ENCODE assay signal across 2 cellular contexts in the genomic region with DNA sequence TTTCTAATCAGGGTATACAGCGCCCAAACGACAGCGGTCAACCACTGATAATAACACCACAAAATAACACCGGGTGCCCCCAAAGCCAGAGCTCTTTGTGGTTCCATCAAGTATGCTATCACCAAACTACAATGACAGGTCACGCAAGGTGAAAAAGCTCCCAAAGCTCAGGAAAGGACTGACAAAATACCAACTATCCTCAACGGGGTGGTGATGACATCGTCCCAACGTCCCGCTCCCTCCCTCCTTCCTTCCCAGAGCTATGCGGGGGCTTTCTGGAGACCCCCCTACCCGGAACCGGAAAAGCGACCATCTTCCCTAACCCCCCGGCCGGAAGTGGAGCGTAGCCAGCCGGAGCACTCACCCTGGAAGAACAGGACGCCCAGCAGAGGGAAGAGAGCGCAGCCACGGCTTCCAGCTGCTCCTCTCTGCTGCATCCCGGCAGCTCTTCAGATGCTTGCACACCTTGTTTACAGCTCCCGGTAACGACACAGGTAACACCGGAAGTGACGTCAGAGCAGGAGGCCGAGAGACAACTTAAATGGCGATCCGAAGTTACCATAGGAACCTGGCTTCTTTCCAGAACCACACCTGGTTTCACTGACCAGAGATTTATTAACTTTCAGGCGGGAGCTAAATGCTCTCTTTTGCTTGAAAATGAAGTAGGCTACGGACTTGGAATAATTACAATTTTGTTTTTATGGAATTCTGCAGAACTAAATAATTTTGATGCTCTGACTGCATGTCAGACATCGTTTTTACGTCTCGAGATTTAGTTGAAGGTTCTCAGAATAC.
TF ChIP-seq lines count a peak whose summit lies in the region.

A gene with protein sequence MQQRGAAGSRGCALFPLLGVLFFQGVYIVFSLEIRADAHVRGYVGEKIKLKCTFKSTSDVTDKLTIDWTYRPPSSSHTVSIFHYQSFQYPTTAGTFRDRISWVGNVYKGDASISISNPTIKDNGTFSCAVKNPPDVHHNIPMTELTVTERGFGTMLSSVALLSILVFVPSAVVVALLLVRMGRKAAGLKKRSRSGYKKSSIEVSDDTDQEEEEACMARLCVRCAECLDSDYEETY (minus strand): TSS at position 508 of the 795 bp plus-strand sequence. CDS start 71 bp downstream, at position 437.

TF ChIP-seq in HEK293, 187 proteins besides CTCF, POLR2A, EP300 and RAD21 (continued from another document and continues in another):
- TF ChIP-seq, protein P1, sequence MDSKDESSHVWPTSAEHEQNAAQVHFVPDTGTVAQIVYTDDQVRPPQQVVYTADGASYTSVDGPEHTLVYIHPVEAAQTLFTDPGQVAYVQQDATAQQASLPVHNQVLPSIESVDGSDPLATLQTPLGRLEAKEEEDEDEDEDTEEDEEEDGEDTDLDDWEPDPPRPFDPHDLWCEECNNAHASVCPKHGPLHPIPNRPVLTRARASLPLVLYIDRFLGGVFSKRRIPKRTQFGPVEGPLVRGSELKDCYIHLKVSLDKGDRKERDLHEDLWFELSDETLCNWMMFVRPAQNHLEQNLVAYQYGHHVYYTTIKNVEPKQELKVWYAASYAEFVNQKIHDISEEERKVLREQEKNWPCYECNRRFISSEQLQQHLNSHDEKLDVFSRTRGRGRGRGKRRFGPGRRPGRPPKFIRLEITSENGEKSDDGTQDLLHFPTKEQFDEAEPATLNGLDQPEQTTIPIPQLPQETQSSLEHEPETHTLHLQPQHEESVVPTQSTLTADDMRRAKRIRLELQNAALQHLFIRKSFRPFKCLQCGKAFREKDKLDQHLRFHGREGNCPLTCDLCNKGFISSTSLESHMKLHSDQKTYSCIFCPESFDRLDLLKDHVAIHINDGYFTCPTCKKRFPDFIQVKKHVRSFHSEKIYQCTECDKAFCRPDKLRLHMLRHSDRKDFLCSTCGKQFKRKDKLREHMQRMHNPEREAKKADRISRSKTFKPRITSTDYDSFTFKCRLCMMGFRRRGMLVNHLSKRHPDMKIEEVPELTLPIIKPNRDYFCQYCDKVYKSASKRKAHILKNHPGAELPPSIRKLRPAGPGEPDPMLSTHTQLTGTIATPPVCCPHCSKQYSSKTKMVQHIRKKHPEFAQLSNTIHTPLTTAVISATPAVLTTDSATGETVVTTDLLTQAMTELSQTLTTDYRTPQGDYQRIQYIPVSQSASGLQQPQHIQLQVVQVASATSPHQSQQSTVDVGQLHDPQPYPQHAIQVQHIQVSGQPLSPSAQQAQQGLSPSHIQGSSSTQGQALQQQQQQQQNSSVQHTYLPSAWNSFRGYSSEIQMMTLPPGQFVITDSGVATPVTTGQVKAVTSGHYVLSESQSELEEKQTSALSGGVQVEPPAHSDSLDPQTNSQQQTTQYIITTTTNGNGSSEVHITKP (tag by site-specific recombination; IDR thresholded peaks at IDR 0.05), result peak; percentile 31; the same call in 1 of the 2 replicates
- peak; percentile 88 for TF ChIP-seq GLIS2 (tag by site-specific recombination; IDR thresholded peaks at IDR 0.05)
- peak; percentile 19; the same call in 1 of the 2 replicates for TF ChIP-seq GLIS1 (tag by site-specific recombination; IDR thresholded peaks at IDR 0.05)
- TF ChIP-seq, protein P2, sequence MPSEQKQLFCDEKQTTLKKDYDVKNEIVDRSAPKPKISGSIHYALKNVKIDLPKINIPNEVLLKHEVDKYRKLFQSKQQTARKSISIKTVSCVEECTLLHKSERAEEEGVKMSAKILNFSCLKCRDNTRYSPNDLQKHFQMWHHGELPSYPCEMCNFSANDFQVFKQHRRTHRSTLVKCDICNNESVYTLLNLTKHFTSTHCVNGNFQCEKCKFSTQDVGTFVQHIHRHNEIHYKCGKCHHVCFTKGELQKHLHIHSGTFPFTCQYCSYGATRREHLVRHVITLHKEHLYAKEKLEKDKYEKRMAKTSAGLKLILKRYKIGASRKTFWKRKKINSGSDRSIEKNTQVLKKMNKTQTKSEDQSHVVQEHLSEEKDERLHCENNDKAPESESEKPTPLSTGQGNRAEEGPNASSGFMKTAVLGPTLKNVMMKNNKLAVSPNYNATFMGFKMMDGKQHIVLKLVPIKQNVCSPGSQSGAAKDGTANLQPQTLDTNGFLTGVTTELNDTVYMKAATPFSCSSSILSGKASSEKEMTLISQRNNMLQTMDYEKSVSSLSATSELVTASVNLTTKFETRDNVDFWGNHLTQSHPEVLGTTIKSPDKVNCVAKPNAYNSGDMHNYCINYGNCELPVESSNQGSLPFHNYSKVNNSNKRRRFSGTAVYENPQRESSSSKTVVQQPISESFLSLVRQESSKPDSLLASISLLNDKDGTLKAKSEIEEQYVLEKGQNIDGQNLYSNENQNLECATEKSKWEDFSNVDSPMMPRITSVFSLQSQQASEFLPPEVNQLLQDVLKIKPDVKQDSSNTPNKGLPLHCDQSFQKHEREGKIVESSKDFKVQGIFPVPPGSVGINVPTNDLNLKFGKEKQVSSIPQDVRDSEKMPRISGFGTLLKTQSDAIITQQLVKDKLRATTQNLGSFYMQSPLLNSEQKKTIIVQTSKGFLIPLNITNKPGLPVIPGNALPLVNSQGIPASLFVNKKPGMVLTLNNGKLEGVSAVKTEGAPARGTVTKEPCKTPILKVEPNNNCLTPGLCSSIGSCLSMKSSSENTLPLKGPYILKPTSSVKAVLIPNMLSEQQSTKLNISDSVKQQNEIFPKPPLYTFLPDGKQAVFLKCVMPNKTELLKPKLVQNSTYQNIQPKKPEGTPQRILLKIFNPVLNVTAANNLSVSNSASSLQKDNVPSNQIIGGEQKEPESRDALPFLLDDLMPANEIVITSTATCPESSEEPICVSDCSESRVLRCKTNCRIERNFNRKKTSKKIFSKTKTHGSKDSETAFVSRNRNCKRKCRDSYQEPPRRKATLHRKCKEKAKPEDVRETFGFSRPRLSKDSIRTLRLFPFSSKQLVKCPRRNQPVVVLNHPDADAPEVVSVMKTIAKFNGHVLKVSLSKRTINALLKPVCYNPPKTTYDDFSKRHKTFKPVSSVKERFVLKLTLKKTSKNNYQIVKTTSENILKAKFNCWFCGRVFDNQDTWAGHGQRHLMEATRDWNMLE (tag by site-specific recombination; conservative IDR thresholded peaks at IDR 0.05; ENCODE audit: low read depth), result peak; percentile 100
- TF ChIP-seq MZF1 (tag by site-specific recombination; IDR thresholded peaks at IDR 0.05; ENCODE audit: borderline replicate concordance), result no peak
- TF ChIP-seq ZNF549 (tag by site-specific recombination; IDR thresholded peaks at IDR 0.05), result no peak
- TF ChIP-seq ZNF16 (tag by site-specific recombination; IDR thresholded peaks at IDR 0.05; ENCODE audit: low read depth), result no peak
- peak; percentile 71; the same call in 1 of the 2 replicates for TF ChIP-seq ZNF394 (tag by site-specific recombination; IDR thresholded peaks at IDR 0.05; ENCODE audit: borderline replicate concordance)
- peak; percentile 13; the same call in 1 of the 2 replicates for TF ChIP-seq ZNF660 (tag by site-specific recombination; IDR thresholded peaks at IDR 0.05)
- no peak for TF ChIP-seq ZNF174 (tag by site-specific recombination; IDR thresholded peaks at IDR 0.05)
- no peak for TF ChIP-seq ZNF530 (tag by site-specific recombination; IDR thresholded peaks at IDR 0.05; ENCODE audit: low read depth)
- TF ChIP-seq ZNF155 (tag by site-specific recombination; IDR thresholded peaks at IDR 0.05), result no peak
- no peak for TF ChIP-seq WT1 (tag by site-specific recombination; IDR thresholded peaks at IDR 0.05)
- TF ChIP-seq ZEB2 (tag by site-specific recombination; IDR thresholded peaks at IDR 0.05), result peak; percentile 99
- peak; percentile 59; the same call in 1 of the 2 replicates for TF ChIP-seq ZNF2 (tag by site-specific recombination; IDR thresholded peaks at IDR 0.05)
- no peak for TF ChIP-seq ZNF558 (tag by site-specific recombination; IDR thresholded peaks at IDR 0.05)
- no peak for TF ChIP-seq ZIC2 (tag by site-specific recombination; IDR thresholded peaks at IDR 0.05)
- no peak for TF ChIP-seq ZNF555 (tag by site-specific recombination; conservative IDR thresholded peaks at IDR 0.05)
- peak; percentile 21; the same call in 1 of the 2 replicates for TF ChIP-seq ZNF843 (tag by site-specific recombination; IDR thresholded peaks at IDR 0.05)
- TF ChIP-seq ZNF341 (tag by site-specific recombination; IDR thresholded peaks at IDR 0.05; ENCODE audit: low read depth), result peak; percentile 75
- no peak for TF ChIP-seq ZNF501 (tag by site-specific recombination; IDR thresholded peaks at IDR 0.05)

TF ChIP-seq in SK-N-SH treated with all-trans-retinoic acid at 6 μM for 48 hours, 23 proteins besides CTCF, POLR2A, EP300 and RAD21 (continued from another document):
- TF ChIP-seq, protein P3, sequence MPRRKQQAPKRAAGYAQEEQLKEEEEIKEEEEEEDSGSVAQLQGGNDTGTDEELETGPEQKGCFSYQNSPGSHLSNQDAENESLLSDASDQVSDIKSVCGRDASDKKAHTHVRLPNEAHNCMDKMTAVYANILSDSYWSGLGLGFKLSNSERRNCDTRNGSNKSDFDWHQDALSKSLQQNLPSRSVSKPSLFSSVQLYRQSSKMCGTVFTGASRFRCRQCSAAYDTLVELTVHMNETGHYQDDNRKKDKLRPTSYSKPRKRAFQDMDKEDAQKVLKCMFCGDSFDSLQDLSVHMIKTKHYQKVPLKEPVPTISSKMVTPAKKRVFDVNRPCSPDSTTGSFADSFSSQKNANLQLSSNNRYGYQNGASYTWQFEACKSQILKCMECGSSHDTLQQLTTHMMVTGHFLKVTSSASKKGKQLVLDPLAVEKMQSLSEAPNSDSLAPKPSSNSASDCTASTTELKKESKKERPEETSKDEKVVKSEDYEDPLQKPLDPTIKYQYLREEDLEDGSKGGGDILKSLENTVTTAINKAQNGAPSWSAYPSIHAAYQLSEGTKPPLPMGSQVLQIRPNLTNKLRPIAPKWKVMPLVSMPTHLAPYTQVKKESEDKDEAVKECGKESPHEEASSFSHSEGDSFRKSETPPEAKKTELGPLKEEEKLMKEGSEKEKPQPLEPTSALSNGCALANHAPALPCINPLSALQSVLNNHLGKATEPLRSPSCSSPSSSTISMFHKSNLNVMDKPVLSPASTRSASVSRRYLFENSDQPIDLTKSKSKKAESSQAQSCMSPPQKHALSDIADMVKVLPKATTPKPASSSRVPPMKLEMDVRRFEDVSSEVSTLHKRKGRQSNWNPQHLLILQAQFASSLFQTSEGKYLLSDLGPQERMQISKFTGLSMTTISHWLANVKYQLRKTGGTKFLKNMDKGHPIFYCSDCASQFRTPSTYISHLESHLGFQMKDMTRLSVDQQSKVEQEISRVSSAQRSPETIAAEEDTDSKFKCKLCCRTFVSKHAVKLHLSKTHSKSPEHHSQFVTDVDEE (CRISPR knock-in tag; IDR thresholded peaks at IDR 0.05), result peak; percentile 95
- TF ChIP-seq TCF4 (CRISPR knock-in tag; IDR thresholded peaks at IDR 0.05; ENCODE audit: borderline replicate concordance) (no peak), ZNF70 (CRISPR knock-in tag; IDR thresholded peaks at IDR 0.05) (peak; percentile 58), ZFP3 (CRISPR knock-in tag; IDR thresholded peaks at IDR 0.05) (peak; percentile 86), GLIS3 (CRISPR knock-in tag; IDR thresholded peaks at IDR 0.05) (no peak), OSR1 (CRISPR knock-in tag; IDR thresholded peaks at IDR 0.05) (peak; percentile 81; the same call in 1 of the 2 replicates), TOX (CRISPR knock-in tag; IDR thresholded peaks at IDR 0.05; ENCODE audit: borderline replicate concordance) (no peak), RARB (CRISPR knock-in tag; IDR thresholded peaks at IDR 0.05) (no peak), PPARA (CRISPR knock-in tag; IDR thresholded peaks at IDR 0.05; ENCODE audit: borderline replicate concordance) (no peak; the same call in 1 of the 2 replicates), ARNTL (CRISPR knock-in tag; IDR thresholded peaks at IDR 0.05; ENCODE audit: borderline replicate concordance, low read depth) (no peak), ISL1 (CRISPR knock-in tag; IDR thresholded peaks at IDR 0.05) (peak; percentile 63), ZNF8 (CRISPR knock-in tag; IDR thresholded peaks at IDR 0.05) (peak; percentile 70)
- TF ChIP-seq, protein P4, sequence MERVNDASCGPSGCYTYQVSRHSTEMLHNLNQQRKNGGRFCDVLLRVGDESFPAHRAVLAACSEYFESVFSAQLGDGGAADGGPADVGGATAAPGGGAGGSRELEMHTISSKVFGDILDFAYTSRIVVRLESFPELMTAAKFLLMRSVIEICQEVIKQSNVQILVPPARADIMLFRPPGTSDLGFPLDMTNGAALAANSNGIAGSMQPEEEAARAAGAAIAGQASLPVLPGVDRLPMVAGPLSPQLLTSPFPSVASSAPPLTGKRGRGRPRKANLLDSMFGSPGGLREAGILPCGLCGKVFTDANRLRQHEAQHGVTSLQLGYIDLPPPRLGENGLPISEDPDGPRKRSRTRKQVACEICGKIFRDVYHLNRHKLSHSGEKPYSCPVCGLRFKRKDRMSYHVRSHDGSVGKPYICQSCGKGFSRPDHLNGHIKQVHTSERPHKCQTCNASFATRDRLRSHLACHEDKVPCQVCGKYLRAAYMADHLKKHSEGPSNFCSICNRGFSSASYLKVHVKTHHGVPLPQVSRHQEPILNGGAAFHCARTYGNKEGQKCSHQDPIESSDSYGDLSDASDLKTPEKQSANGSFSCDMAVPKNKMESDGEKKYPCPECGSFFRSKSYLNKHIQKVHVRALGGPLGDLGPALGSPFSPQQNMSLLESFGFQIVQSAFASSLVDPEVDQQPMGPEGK (CRISPR knock-in tag; IDR thresholded peaks at IDR 0.05; ENCODE audit: borderline replicate concordance), result peak; percentile 87; the same call in 1 of the 2 replicates
- TF ChIP-seq, protein P5, sequence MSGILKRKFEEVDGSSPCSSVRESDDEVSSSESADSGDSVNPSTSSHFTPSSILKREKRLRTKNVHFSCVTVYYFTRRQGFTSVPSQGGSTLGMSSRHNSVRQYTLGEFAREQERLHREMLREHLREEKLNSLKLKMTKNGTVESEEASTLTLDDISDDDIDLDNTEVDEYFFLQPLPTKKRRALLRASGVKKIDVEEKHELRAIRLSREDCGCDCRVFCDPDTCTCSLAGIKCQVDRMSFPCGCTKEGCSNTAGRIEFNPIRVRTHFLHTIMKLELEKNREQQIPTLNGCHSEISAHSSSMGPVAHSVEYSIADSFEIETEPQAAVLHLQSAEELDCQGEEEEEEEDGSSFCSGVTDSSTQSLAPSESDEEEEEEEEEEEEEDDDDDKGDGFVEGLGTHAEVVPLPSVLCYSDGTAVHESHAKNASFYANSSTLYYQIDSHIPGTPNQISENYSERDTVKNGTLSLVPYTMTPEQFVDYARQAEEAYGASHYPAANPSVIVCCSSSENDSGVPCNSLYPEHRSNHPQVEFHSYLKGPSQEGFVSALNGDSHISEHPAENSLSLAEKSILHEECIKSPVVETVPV (CRISPR knock-in tag; IDR thresholded peaks at IDR 0.05), result peak; percentile 19; the same call in 1 of the 2 replicates
